Comparison of ENCODE assay signal across 8 cellular contexts in the genomic region with DNA sequence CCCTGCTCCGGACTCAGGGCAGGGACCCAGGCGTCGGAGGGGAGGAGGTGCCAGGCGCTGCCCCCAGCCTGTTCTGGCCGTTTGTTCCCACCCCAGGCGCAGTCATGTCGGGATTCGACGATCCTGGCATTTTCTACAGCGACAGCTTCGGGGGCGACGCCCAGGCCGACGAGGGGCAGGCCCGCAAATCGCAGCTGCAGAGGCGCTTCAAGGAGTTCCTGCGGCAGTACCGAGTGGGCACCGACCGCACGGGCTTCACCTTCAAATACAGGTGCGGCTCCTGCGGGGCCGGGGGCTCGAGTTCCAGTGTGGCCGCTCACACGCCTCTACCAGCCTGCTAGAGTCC. TPM values are rescaled to one million over a fixed set of nuclear protein-coding genes. Genes with fewer than 3 reads are reported as not detected.
DNase-seq lines count a peak whose midpoint lies in the region; ATAC-seq and TF ChIP-seq lines count a peak whose summit lies in the region.

No MANE protein-coding gene starts in this region.

- peaks cover 10% of the 10 kb centered on the region for H3K4me1 ChIP-seq in mammary epithelial cell (ENCODE audit: insufficient read depth, low read length)
- H3K4me1 ChIP-seq in mesenchymal stem cell (ENCODE audit: control insufficient read depth, insufficient read depth, low read depth, low read length), result peaks cover 24% of the 10 kb centered on the region
- peaks cover 0 to 18% (median 9%) of the 10 kb centered on the region in 4 donors for H3K4me1 ChIP-seq in tibial artery

- H3K18ac ChIP-seq in mesenchymal stem cell (ENCODE audit: low read depth in 1 of 2, low read length in 2 of 2), result peak overlapping the region in 1 of 2 experiments; percentile 65

- peak; percentile 15 for ATAC-seq in GM19035 (IDR thresholded peaks at IDR 0.05; ENCODE audit: unreplicated experiment)

- intact Hi-C loops in mammary epithelial cell (cut with micrococcal nuclease) (loop anchor here (2.0 kb wide), 1 partner anchor 20 kb away; the partner anchor contains the start of gene HMOX1), tibial artery (cut with DNase I; ENCODE audit: low total_unique reads) (no loop called here)

- peak overlapping the region in 1 of 2 experiments; percentile 51 for H3K14ac ChIP-seq in mesenchymal stem cell (ENCODE audit: low read length in 2 of 2)

- peak overlapping the region; percentile 100 for H3K4me2 ChIP-seq in mammary epithelial cell (ENCODE audit: insufficient read depth, low read depth, low read length)
- H3K4me2 ChIP-seq in mesenchymal stem cell (ENCODE audit: low read length, poor library complexity, severe bottlenecking), result peak overlapping the region; percentile 100

- no peak overlapping the region for H2BK5ac ChIP-seq in mesenchymal stem cell (ENCODE audit: low read depth, low read length, poor library complexity, severe bottlenecking)

- no peak for TF ChIP-seq CTCF in 22Rv1 (IDR thresholded peaks at IDR 0.05)
- no peak for TF ChIP-seq CTCF in NB4 (IDR thresholded peaks at IDR 0.05; ENCODE audit: low read depth, low read length)
- TF ChIP-seq CTCF in mammary epithelial cell (conservative IDR thresholded peaks at IDR 0.05 in 1 of 2, IDR thresholded peaks at IDR 0.05 in 1 of 2; ENCODE audit: extremely low read depth in 1 of 2, insufficient read depth in 1 of 2, low read depth in 1 of 2, low read length in 2 of 2), result no peak
- TF ChIP-seq CTCF in tibial artery (IDR thresholded peaks at IDR 0.05), result no peak

- H3K4me3 ChIP-seq in NB4 (ENCODE audit: low read depth, low read length), result peak overlapping the region; percentile 82
- peak overlapping the region; percentile 87 to 97 (median 89) for H3K4me3 ChIP-seq in mammary epithelial cell (replicated peaks in 1 of 3; ENCODE audit: insufficient read depth in 1 of 3, low read depth in 2 of 3, low read length in 3 of 3)
- peak overlapping the region; percentile 86 to 95 for H3K4me3 ChIP-seq in mesenchymal stem cell (ENCODE audit: insufficient read depth in 1 of 2, low read depth in 1 of 2, low read length in 2 of 2)
- peak overlapping the region; percentile 76 to 89 for H3K4me3 ChIP-seq in tibial artery

- H3K27ac ChIP-seq in 22Rv1 (peak overlapping the region; percentile 85), mammary epithelial cell (ENCODE audit: insufficient read depth, low read depth, low read length) (peak overlapping the region; percentile 78), mesenchymal stem cell (ENCODE audit: low read length, poor library complexity, severe bottlenecking) (no peak overlapping the region), tibial artery (peak overlapping the region; percentile 25 to 67)

- no peak for DNase-seq in NB4 (ENCODE audit: low read depth)
- DNase-seq in mammary epithelial cell, result no peak
- no peak for DNase-seq in mesenchymal stem cell
- DNase-seq in tibial artery, result no peak
- no peak for DNase-seq in NCI-H510A (lab: John Stamatoyannopoulos, UW)
- DNase-seq in putamen (ENCODE audit: low spot score), result no peak

- WGBS in mammary epithelial cell (ENCODE audit: low coverage, missing lambda C conversion rate), result 2% methylated on average over 16 of the region's 29 CpGs
- WGBS in mesenchymal stem cell, result 2% methylated on average over 29 of the region's 29 CpGs

- H2AK5ac ChIP-seq in mesenchymal stem cell (ENCODE audit: low read length, severe bottlenecking), result no peak overlapping the region

- H2BK120ac ChIP-seq in mesenchymal stem cell (ENCODE audit: low read depth, low read length), result no peak overlapping the region

- H4K20me1 ChIP-seq in mammary epithelial cell (ENCODE audit: insufficient read depth, low read length), result no peaks in the 10 kb centered on the region

- H2AFZ ChIP-seq in mammary epithelial cell (ENCODE audit: low read depth, low read length) (peak overlapping the region; percentile 97), mesenchymal stem cell (ENCODE audit: low read depth, low read length) (peak overlapping the region; percentile 99)

- H3K9ac ChIP-seq in mammary epithelial cell (ENCODE audit: insufficient read depth, low read length), result peak overlapping the region; percentile 91
- H3K9ac ChIP-seq in mesenchymal stem cell (ENCODE audit: low read length), result peak overlapping the region; percentile 88

- peaks cover 24% of the 10 kb centered on the region for H3K79me1 ChIP-seq in mesenchymal stem cell (replicated peaks; ENCODE audit: low read length, poor library complexity, severe bottlenecking)

- no peak overlapping the region for H2BK15ac ChIP-seq in mesenchymal stem cell (ENCODE audit: low read depth, poor library complexity, severe bottlenecking)

- no peak for TF ChIP-seq POLR2A in NB4 (IDR thresholded peaks at IDR 0.05; ENCODE audit: extremely low read depth, insufficient read length)

- H4K8ac ChIP-seq in mesenchymal stem cell (ENCODE audit: low read length), result peak overlapping the region; percentile 70

- peak overlapping the region in 1 of 2 experiments; percentile 82 for H3K4ac ChIP-seq in mesenchymal stem cell (ENCODE audit: low read depth in 1 of 2, low read length in 2 of 2)

- no peak overlapping the region for H4K91ac ChIP-seq in mesenchymal stem cell (ENCODE audit: low read length)

- H3K23ac ChIP-seq in mesenchymal stem cell (ENCODE audit: low read length in 2 of 2), result peak overlapping the region in 1 of 2 experiments; percentile 59

- dilution Hi-C loops in mammary epithelial cell (cut with HindIII; ENCODE audit: low sequenced_read_pairs), result loop anchor here (10.0 kb wide), 2 partner anchors 96 to 184 kb away; no protein-coding TSS in a partner anchor

- CTCF ChIA-PET in mammary epithelial cell (lab: Charles Lee; ENCODE audit: low non-redundant PET), result no interaction called here

- H3K9me3 ChIP-seq in mammary epithelial cell (replicated peaks; ENCODE audit: insufficient read depth, low read length) (no peaks in the 10 kb centered on the region), mesenchymal stem cell (ENCODE audit: control insufficient read depth, low read length) (no peaks in the 10 kb centered on the region), tibial artery (no peaks in the 10 kb centered on the region)

- peak overlapping the region in 1 of 2 experiments; percentile 3 for H2BK12ac ChIP-seq in mesenchymal stem cell (ENCODE audit: low read length in 2 of 2)

- H3K36me3 ChIP-seq in mammary epithelial cell (ENCODE audit: insufficient read depth, low read length) (peaks cover 6% of the 10 kb centered on the region), mesenchymal stem cell (ENCODE audit: control insufficient read depth in 1 of 2, insufficient read depth in 2 of 2, low read depth in 1 of 2, low read length in 2 of 2) (peaks cover 13 to 17% of the 10 kb centered on the region in 2 experiments), tibial artery (peaks cover 4 to 29% (median 23%) of the 10 kb centered on the region in 3 donors)

- in situ Hi-C loops in mammary epithelial cell (cut with MboI; ENCODE audit: low sequenced_read_pairs in 2 of 2), result no loop called here

- TSS peak; percentile 28 for BruUV-seq in mammary epithelial cell (replicated peaks; lab: Mats Ljungman, UMichigan)

- H3K79me2 ChIP-seq in mammary epithelial cell (ENCODE audit: insufficient read depth, low read length), result peaks cover 30% of the 10 kb centered on the region

- H3K27me3 ChIP-seq in mammary epithelial cell (ENCODE audit: insufficient read depth, low read length) (no peaks in the 10 kb centered on the region), mesenchymal stem cell (ENCODE audit: control insufficient read depth in 1 of 2, insufficient read depth in 1 of 2, low read length in 2 of 2) (no peaks in the 10 kb centered on the region), tibial artery (no peaks in the 10 kb centered on the region)

RNA-seq across cellular contexts. Expression of gene MCM5, which starts 0.4 kb away (rescaled TPM):
- 10 to 100 TPM; 12.0 to 72.5 TPM for total RNA-seq in mammary epithelial cell
- 91.1 TPM for polyA plus RNA-seq in mammary epithelial cell
- 92.6 TPM for polyA minus RNA-seq in mammary epithelial cell
- polyA plus RNA-seq in mesenchymal stem cell (2013, experiment 1 of 2), result 6.9 TPM
- polyA plus RNA-seq in mesenchymal stem cell (2013, experiment 2 of 2), result 7.5 TPM

RNA-seq across cellular contexts. Expression of gene HMOX1, which starts 19.4 kb away (rescaled TPM):
- total RNA-seq in mammary epithelial cell, result 100 to 1,000 TPM in 1 of 2 donors, 10 to 100 TPM in 1; 14.1 to 217 TPM
- polyA plus RNA-seq in mammary epithelial cell, result 9.2 TPM
- 12.8 TPM for polyA minus RNA-seq in mammary epithelial cell
- polyA plus RNA-seq in mesenchymal stem cell (2013, experiment 1 of 2), result 24.1 TPM
- polyA plus RNA-seq in mesenchymal stem cell (2013, experiment 2 of 2), result 24.2 TPM
